ENCODE assay signal across 1 cellular context in genomic region chr9:115694014-115694413, GRCh38.
TF ChIP-seq lines count a peak whose summit lies in the region.

No MANE protein-coding gene starts in this region.

TF ChIP-seq in GM12878, 131 proteins besides CTCF, POLR2A, EP300 and RAD21 (continued from another document):
- no peak for TF ChIP-seq RFX5 (IDR thresholded peaks at IDR 0.05; ENCODE audit: low read depth, low read length)
